Comparison of ENCODE assay signal across 27 cellular contexts in genomic region chr14:104664588-104664987, GRCh38. TPM values are rescaled to one million over a fixed set of nuclear protein-coding genes. Genes with fewer than 3 reads are reported as not detected.
DNase-seq lines count a peak whose midpoint lies in the region; ATAC-seq and TF ChIP-seq lines count a peak whose summit lies in the region.
"Had no signal": no experiment of that assay in that cellular context is flagged by ENCODE, and none has a peak within 500 bp of the region (broad histone marks: within the 10 kb centered on the region; RNA-seq: fewer than 3 reads in every experiment).

No MANE protein-coding gene starts in this region.

- TF ChIP-seq CTCF in CD4-positive, alpha-beta T cell (IDR thresholded peaks at IDR 0.05): no peak
- TF ChIP-seq CTCF in IMR-90 (conservative IDR thresholded peaks at IDR 0.05; ENCODE audit: low read depth, low read length) (no peak), dorsolateral prefrontal cortex (IDR thresholded peaks at IDR 0.05 in 54 of 56, conservative IDR thresholded peaks at IDR 0.05 in 2 of 56; ENCODE audit: low read depth in 1 of 56, partially characterized antibody in 56 of 56) (no peak)

- H2BK120ac ChIP-seq in IMR-90 (ENCODE audit: low read depth, low read length) (no peak overlapping the region), trophoblast cell (ENCODE audit: insufficient read depth, low read length, poor library complexity) (no peak overlapping the region)

- H4K12ac ChIP-seq in trophoblast cell (ENCODE audit: low read depth, low read length): no peak overlapping the region

- H3K9ac ChIP-seq in IMR-90 (ENCODE audit: low read depth, low read length) (no peak overlapping the region), trophoblast cell (ENCODE audit: low read length) (no peak overlapping the region)

- no peak overlapping the region for H2BK20ac ChIP-seq in IMR-90 (ENCODE audit: low read depth, low read length)

- no peaks in the 10 kb centered on the region for H4K20me1 ChIP-seq in IMR-90 (ENCODE audit: insufficient read depth, low read length)

- H3K14ac ChIP-seq in IMR-90 (replicated peaks; ENCODE audit: low read depth, low read length): no peak overlapping the region
- H3K14ac ChIP-seq in trophoblast cell (ENCODE audit: low read length): no peak overlapping the region

- H3K4me2 ChIP-seq in IMR-90 (ENCODE audit: low read depth, low read length) (no peak overlapping the region), trophoblast cell (ENCODE audit: low read length) (no peak overlapping the region)

- peaks cover 7% of the 10 kb centered on the region for H3K9me1 ChIP-seq in IMR-90 (ENCODE audit: insufficient read depth, low read length)

- H2BK15ac ChIP-seq in IMR-90 (ENCODE audit: low read depth, low read length): no peak overlapping the region

- H3K18ac ChIP-seq in IMR-90 (ENCODE audit: low read depth, low read length) (no peak overlapping the region), trophoblast cell (ENCODE audit: low read length) (no peak overlapping the region)

- H3K23ac ChIP-seq in IMR-90 (ENCODE audit: low read depth, low read length) (no peak overlapping the region), trophoblast cell (ENCODE audit: low read length) (no peak overlapping the region)

- POLR2A ChIA-PET in CD4-positive, alpha-beta T cell (lab: Charles Lee): interaction anchor here (1.1 to 1.6 kb wide), 2 partner anchors 31 to 43 kb away, joined by 3 to 7 read pairs; no protein-coding TSS in a partner anchor
- POLR2A ChIA-PET in IMR-90 (lab: Charles Lee; ENCODE audit: unreplicated experiment): no interaction called here

- H2BK12ac ChIP-seq in trophoblast cell (ENCODE audit: low read length): peak overlapping the region; percentile 20

- H3K9me3 Mint-ChIP-seq in CD4-positive, alpha-beta T cell: no peaks in the 10 kb centered on the region
- H3K9me3 Mint-ChIP-seq: activated CD4-positive, alpha-beta T cell treated with anti-CD3 and anti-CD28 coated beads, Interleukin-2, amount 10 ng/mL, durations not matched to agents 24 days and 14 days; effector memory CD8-positive, alpha-beta T cell had no signal

- H3K36me3 ChIP-seq in IMR-90 (ENCODE audit: control insufficient read depth, insufficient read depth, low read length) (no peaks in the 10 kb centered on the region), trophoblast cell (ENCODE audit: control insufficient read depth in 1 of 2, insufficient read depth in 2 of 2, low read length in 2 of 2) (no peaks in the 10 kb centered on the region)
- no peaks in the 10 kb centered on the region for H3K36me3 ChIP-seq in effector memory CD4-positive, alpha-beta T cell (ENCODE audit: control insufficient read depth, insufficient read depth, low read length)
- H3K36me3 ChIP-seq: breast epithelium, esophagus muscularis mucosa, heart left ventricle, sigmoid colon, vagina had no signal

- H3K9me3 ChIP-seq in CD4-positive, alpha-beta T cell (ENCODE audit: control insufficient read depth, low read length): no peaks in the 10 kb centered on the region
- H3K9me3 ChIP-seq in IMR-90 (ENCODE audit: control insufficient read depth, insufficient read depth, low read length) (peaks cover 4% of the 10 kb centered on the region; the same call in 1 of the 2 replicates), trophoblast cell (ENCODE audit: insufficient read depth, low read depth, low read length) (peaks cover 9% of the 10 kb centered on the region)
- H3K9me3 ChIP-seq in effector memory CD4-positive, alpha-beta T cell (ENCODE audit: control insufficient read depth, low read length): no peaks in the 10 kb centered on the region
- H3K9me3 ChIP-seq: breast epithelium, sigmoid colon, vagina had no signal

- no peaks in the 10 kb centered on the region for H3K79me2 ChIP-seq in trophoblast cell (ENCODE audit: control insufficient read depth, insufficient read depth, low read length, poor library complexity)

- no peak overlapping the region for H3K4ac ChIP-seq in IMR-90 (ENCODE audit: low read depth, low read length)
- no peak overlapping the region for H3K4ac ChIP-seq in trophoblast cell (ENCODE audit: low read depth, low read length)

- H3K56ac ChIP-seq in IMR-90 (ENCODE audit: extremely low read depth, insufficient read depth, low read length): no peak overlapping the region

- H3K4me1 ChIP-seq in IMR-90 (ENCODE audit: control insufficient read depth, insufficient read depth, low read length) (peaks cover 6% of the 10 kb centered on the region; the same call in 1 of the 2 replicates), trophoblast cell (ENCODE audit: control insufficient read depth in 1 of 2, insufficient read depth in 2 of 2, low read length in 2 of 2) (peaks cover 12 to 13% of the 10 kb centered on the region in 2 experiments)
- peaks cover 20% of the 10 kb centered on the region for H3K4me1 ChIP-seq in effector memory CD4-positive, alpha-beta T cell (ENCODE audit: control insufficient read depth, insufficient read depth, low read length, poor library complexity, severe bottlenecking)
- H3K4me1 ChIP-seq: foreskin keratinocyte, sigmoid colon had no signal

- intact Hi-C loops in CD4-positive, alpha-beta T cell (cut with DNase I, micrococcal nuclease): no loop called here
- intact Hi-C loops in IMR-90 (cut with micrococcal nuclease): no loop called here
- intact Hi-C loops in dorsolateral prefrontal cortex (cut with DNase I): no loop called here

- peaks cover 36% of the 10 kb centered on the region for H3K4me1 Mint-ChIP-seq in CD4-positive, alpha-beta T cell (ENCODE audit: low read depth)

- H2AFZ ChIP-seq in IMR-90 (replicated peaks; ENCODE audit: low read length, poor library complexity): no peak overlapping the region
- no peak overlapping the region for H2AFZ ChIP-seq in trophoblast cell (ENCODE audit: insufficient read depth, low read length, poor library complexity)

- H3K4me3 ChIP-seq in IMR-90 (ENCODE audit: insufficient read depth, low read depth, low read length) (no peak overlapping the region), dorsolateral prefrontal cortex (no peak overlapping the region), trophoblast cell (ENCODE audit: low read depth, low read length) (no peak overlapping the region)
- no peak overlapping the region for H3K4me3 ChIP-seq in effector memory CD4-positive, alpha-beta T cell (ENCODE audit: insufficient read depth, low read depth, low read length, poor library complexity, severe bottlenecking)
- H3K4me3 ChIP-seq: breast epithelium, esophagus muscularis mucosa, heart left ventricle, K562, sigmoid colon, SK-N-MC, vagina had no signal

- H3K79me1 ChIP-seq in IMR-90 (ENCODE audit: low read depth in 1 of 2, low read length in 2 of 2) (no peaks in the 10 kb centered on the region), trophoblast cell (ENCODE audit: low read length) (peaks cover 9% of the 10 kb centered on the region)

- H2AK9ac ChIP-seq in IMR-90 (replicated peaks; ENCODE audit: low read depth, low read length, poor library complexity): no peak overlapping the region

- no peak overlapping the region for H3K4me3 Mint-ChIP-seq in CD4-positive, alpha-beta T cell
- H3K4me3 Mint-ChIP-seq: activated CD4-positive, alpha-beta T cell treated with anti-CD3 and anti-CD28 coated beads, Interleukin-2, amount 10 ng/mL, durations not matched to agents 24 days and 14 days had no signal

- peak overlapping the region; percentile 98; the same call in 1 of the 2 replicates for H2AK5ac ChIP-seq in IMR-90 (ENCODE audit: low read depth, low read length)
- no peak overlapping the region for H2AK5ac ChIP-seq in trophoblast cell (ENCODE audit: low read length)

- no TSS peak for BruUV-seq in IMR-90 (replicated peaks; lab: Mats Ljungman, UMichigan)

- H3K27ac Mint-ChIP-seq in CD4-positive, alpha-beta T cell: peak overlapping the region; percentile 37
- H3K27ac Mint-ChIP-seq: effector memory CD8-positive, alpha-beta T cell had no signal

- H4K91ac ChIP-seq in IMR-90 (ENCODE audit: insufficient read depth, low read depth, low read length) (no peak overlapping the region), trophoblast cell (ENCODE audit: low read depth, low read length) (no peak overlapping the region)

- H3K27me3 ChIP-seq in CD4-positive, alpha-beta T cell (ENCODE audit: control insufficient read depth, insufficient read depth, low read length): peaks cover 9% of the 10 kb centered on the region
- H3K27me3 ChIP-seq in IMR-90 (ENCODE audit: control insufficient read depth, insufficient read depth, low read length) (peaks cover 3% of the 10 kb centered on the region; the same call in 1 of the 2 replicates), dorsolateral prefrontal cortex (no peaks in the 10 kb centered on the region), trophoblast cell (ENCODE audit: insufficient read depth, low read length) (no peaks in the 10 kb centered on the region)
- H3K27me3 ChIP-seq in effector memory CD4-positive, alpha-beta T cell (replicated peaks; ENCODE audit: control insufficient read depth, insufficient read depth, low read length, poor library complexity, severe bottlenecking): peaks cover 4% of the 10 kb centered on the region
- H3K27me3 ChIP-seq: breast epithelium, vagina had no signal

- peak overlapping the region; percentile 94 for H2BK5ac ChIP-seq in IMR-90 (ENCODE audit: low read depth, low read length, poor library complexity, severe bottlenecking)
- no peak overlapping the region for H2BK5ac ChIP-seq in trophoblast cell (ENCODE audit: low read depth, low read length, poor library complexity)

- H4K8ac ChIP-seq in IMR-90 (ENCODE audit: low read depth in 2 of 2, low read length in 2 of 2) (no peak overlapping the region), trophoblast cell (ENCODE audit: low read depth, low read length) (no peak overlapping the region)

- H4K5ac ChIP-seq in IMR-90 (ENCODE audit: low read depth, low read length): no peak overlapping the region

- H3K27me3 Mint-ChIP-seq in CD4-positive, alpha-beta T cell: peaks cover 6% of the 10 kb centered on the region

- no peak for TF ChIP-seq POLR2A in IMR-90 (IDR thresholded peaks at IDR 0.05; ENCODE audit: low read depth, low read length)

- TF ChIP-seq RAD21 in IMR-90 (IDR thresholded peaks at IDR 0.05; ENCODE audit: low read length): no peak

- CTCF ChIA-PET in CD4-positive, alpha-beta T cell (lab: Charles Lee): no interaction called here
- CTCF ChIA-PET in IMR-90 (lab: Yijun Ruan, JAX): no interaction called here

- H3K27ac ChIP-seq in CD4-positive, alpha-beta T cell (ENCODE audit: low read depth, low read length): no peak overlapping the region
- no peak overlapping the region for H3K27ac ChIP-seq in IMR-90 (ENCODE audit: insufficient read depth, low read length)
- H3K27ac ChIP-seq in dorsolateral prefrontal cortex: peak overlapping the region in 37 of 59 donors; percentile 4 to 100 (median 51)
- H3K27ac ChIP-seq in trophoblast cell (ENCODE audit: low read depth, low read length): no peak overlapping the region
- H3K27ac ChIP-seq in effector memory CD4-positive, alpha-beta T cell (ENCODE audit: insufficient read depth, low read length, poor library complexity, severe bottlenecking): no peak overlapping the region
- H3K27ac ChIP-seq: foreskin keratinocyte, heart left ventricle, SK-N-MC, vagina had no signal

- dilution Hi-C loops in IMR-90 (cut with HindIII; ENCODE audit: low sequenced_read_pairs, unreplicated experiment): no loop called here

- no peak for DNase-seq in CD4-positive, alpha-beta T cell
- DNase-seq in IMR-90: no peak
- DNase-seq in dorsolateral prefrontal cortex: no peak
- no peak for DNase-seq in trophoblast cell
- DNase-seq in DMS79 (lab: John Stamatoyannopoulos, UW): no peak
- no peak for DNase-seq in KBM-7
- no peak for DNase-seq in effector memory CD4-positive, alpha-beta T cell
- DNase-seq: activated CD4-positive, alpha-beta T cell treated with anti-CD3 and anti-CD28 coated beads, Interleukin-2, amount 10 ng/mL, durations not matched to agents 24 days and 14 days; activated naive CD4-positive, alpha-beta T cell treated with Interleukin-2 at 50 U/mL for 16 hours; activated T-cell treated with anti-CD3 and anti-CD28 coated beads, Interleukin-2, amount 50 U/mL, for 48 hours; amniotic stem cell; CD4-positive, alpha-beta memory T cell; DMS 273 treated with DMSO at 0.1 percent for 48 hours; effector memory CD8-positive, alpha-beta T cell; foreskin keratinocyte; heart left ventricle; kidney; NCI-H2029 treated with DMSO at 0.1 percent for 48 hours; NCI-H2227 treated with DMSO at 0.1 percent for 48 hours; sigmoid colon; stimulated activated naive CD8-positive, alpha-beta T cell treated with anti-CD3 and anti-CD28 coated beads, Interleukin-15, Interleukin-2, amounts not matched to agents 100 U/mL and 50 U/mL, for 24 hours had no signal

- in situ Hi-C loops in IMR-90 (cut with MboI; ENCODE audit: low sequenced_read_pairs): no loop called here
- in situ Hi-C loops in KBM-7 (cut with MboI; ENCODE audit: low pct_unique_long_range_greater_than_20kb, low sequenced_read_pairs): no loop called here

- no peaks in the 10 kb centered on the region for H3K36me3 Mint-ChIP-seq in CD4-positive, alpha-beta T cell (ENCODE audit: low read depth)
- H3K36me3 Mint-ChIP-seq: CD4-positive, alpha-beta memory T cell had no signal

- 80% methylated on average over 2 of the region's 10 CpGs; no CpG with 5 or more reads in 1 of the 2 experiments for WGBS in IMR-90 (ENCODE audit: extremely low coverage in 2 of 2, insufficient read length in 1 of 2), 2 experiments
- WGBS in trophoblast cell (ENCODE audit: extremely low coverage, insufficient coverage, insufficient read length): no CpG with 5 or more reads among the region's 10 CpGs

- ATAC-seq in CD4-positive, alpha-beta T cell (ENCODE audit: poor library complexity): no peak
- ATAC-seq in IMR-90 (ENCODE audit: low read depth) (no peak), GM21723 (IDR thresholded peaks at IDR 0.05; ENCODE audit: unreplicated experiment) (no peak)
- ATAC-seq: effector memory CD8-positive, alpha-beta T cell; K562; stimulated activated naive CD8-positive, alpha-beta T cell treated with anti-CD3 and anti-CD28 coated beads, Interleukin-15, Interleukin-2, amounts not matched to agents 100 U/mL and 50 U/mL, for 24 hours had no signal

RNA-seq across cellular contexts. Expression of gene INF2, which starts 24.8 kb away (rescaled TPM):
- total RNA-seq in CD4-positive, alpha-beta T cell: 10 to 100 TPM; 74.9 to 76.9 TPM
- 16.8 and 20.0 TPM in 2 replicates for total RNA-seq in IMR-90 (2012; rRNA removed)
- polyA plus RNA-seq in IMR-90 (2012; rRNA removed): 62.1 and 76.2 TPM in 2 replicates
- polyA plus RNA-seq in IMR-90 (2012; cell fraction: cytosol; rRNA removed): 39.3 and 68.1 TPM in 2 replicates
- 179 and 366 TPM in 2 replicates for polyA plus RNA-seq in IMR-90 (2012; cell fraction: nucleus; rRNA removed; ENCODE audit: low replicate concordance)
- total RNA-seq in dorsolateral prefrontal cortex: 100 to 1,000 TPM in 97 of 120 experiments, 10 to 100 TPM in 23; 69.5 to 290 (median 127) TPM
- 87.6 and 90.6 TPM in 2 replicates for polyA plus RNA-seq in trophoblast cell (2013)

RNA-seq across cellular contexts. Expression of gene ADSS1, which starts 59.4 kb away (rescaled TPM):
- 1 to 10 TPM; 2.0 to 2.7 TPM for total RNA-seq in CD4-positive, alpha-beta T cell
- total RNA-seq in IMR-90 (2012; rRNA removed) (1.8 and 2.5 TPM in 2 replicates), dorsolateral prefrontal cortex (10 to 100 TPM in 62 of 120 experiments, 1 to 10 TPM in 58; 4.2 to 28.9 (median 10.3) TPM)
- polyA plus RNA-seq in IMR-90 (2012; rRNA removed): 3.9 and 5.2 TPM in 2 replicates
- 5.9 and 6.5 TPM in 2 replicates for polyA plus RNA-seq in IMR-90 (2012; cell fraction: cytosol; rRNA removed)
- 28.6 and 32.1 TPM in 2 replicates for polyA plus RNA-seq in IMR-90 (2012; cell fraction: nucleus; rRNA removed; ENCODE audit: low replicate concordance)
- 2.9 and 3.4 TPM in 2 replicates for polyA plus RNA-seq in trophoblast cell (2013)

Comparison
In these comparisons a context has a peak if more than half of its experiments do, and no peak if none do; other contexts are left out.
1. H3K27ac ChIP-seq: peak in dorsolateral prefrontal cortex (37 of 59); none in CD4-positive, alpha-beta T cell (single experiment), IMR-90 (single experiment), trophoblast cell (single experiment) and effector memory CD4-positive, alpha-beta T cell (single experiment).